8 cellular contexts compared by ENCODE assay signal in genomic region chr2:177147093-177147694, GRCh38.
A peak's percentile ranks its signal among the peaks of the same experiment; 100 is the strongest.
DNase-seq lines count a peak whose midpoint lies in the region; ATAC-seq and TF ChIP-seq lines count a peak whose summit lies in the region.

No MANE protein-coding gene starts in this region.

- ATAC-seq in GM21825 (IDR thresholded peaks at IDR 0.05; ENCODE audit: unreplicated experiment), result peak; percentile 39
- ATAC-seq in SK-N-SH treated with all-trans-retinoic acid at 6 μM for 48 hours, result peak; percentile 59

- TF ChIP-seq CTCF in fibroblast of lung (conservative IDR thresholded peaks at IDR 0.05 in 1 of 2, IDR thresholded peaks at IDR 0.05 in 1 of 2; ENCODE audit: low read depth in 1 of 2, low read length in 2 of 2), result peak; percentile 49 to 60
- peak; percentile 55 for TF ChIP-seq CTCF in parathyroid adenoma (IDR thresholded peaks at IDR 0.05)

- H3K27me3 Mint-ChIP-seq in activated CD4-positive, alpha-beta T cell treated with anti-CD3 and anti-CD28 coated beads, Interleukin-2, amount 10 ng/mL, durations not matched to agents 24 days and 14 days, result peaks cover 56% of the 10 kb centered on the region
- peaks cover 69% of the 10 kb centered on the region for H3K27me3 Mint-ChIP-seq in T-helper 2 cell treated with Interferon-gamma antibody and Interleukin-4, amounts not matched to agents 5 μg/mL and 100 μg/mL, for 36 hours (ENCODE audit: low read depth)

- no peak overlapping the region for H3K27ac ChIP-seq in fibroblast of lung (ENCODE audit: insufficient read depth, low read length)
- H3K27ac ChIP-seq in parathyroid adenoma, result no peak overlapping the region

- H3K4me1 Mint-ChIP-seq in activated CD4-positive, alpha-beta T cell treated with anti-CD3 and anti-CD28 coated beads, Interleukin-2, amount 10 ng/mL, durations not matched to agents 24 days and 14 days, result peaks cover 11% of the 10 kb centered on the region
- peaks cover 14% of the 10 kb centered on the region for H3K4me1 Mint-ChIP-seq in T-helper 2 cell treated with Interferon-gamma antibody and Interleukin-4, amounts not matched to agents 5 μg/mL and 100 μg/mL, for 36 hours (ENCODE audit: low read depth)

- no peaks in the 10 kb centered on the region for H3K9me3 Mint-ChIP-seq in activated CD4-positive, alpha-beta T cell treated with anti-CD3 and anti-CD28 coated beads, Interleukin-2, amount 10 ng/mL, durations not matched to agents 24 days and 14 days
- H3K9me3 Mint-ChIP-seq in T-helper 2 cell treated with Interferon-gamma antibody and Interleukin-4, amounts not matched to agents 5 μg/mL and 100 μg/mL, for 36 hours, result no peaks in the 10 kb centered on the region

- no peaks in the 10 kb centered on the region for H3K36me3 ChIP-seq in fibroblast of lung (ENCODE audit: control insufficient read depth, insufficient read depth, low read length)
- H3K36me3 ChIP-seq in parathyroid adenoma (ENCODE audit: control insufficient read depth, insufficient read depth, low read length), result no peaks in the 10 kb centered on the region

- no peaks in the 10 kb centered on the region for H4K20me1 ChIP-seq in fibroblast of lung (ENCODE audit: control insufficient read depth, extremely low read depth, insufficient read depth, low read length)

- H3K9me3 ChIP-seq in fibroblast of lung (ENCODE audit: control insufficient read depth, insufficient read depth, low read depth, low read length) (no peaks in the 10 kb centered on the region), parathyroid adenoma (ENCODE audit: control insufficient read depth, low read length) (no peaks in the 10 kb centered on the region)

- H3K4me1 ChIP-seq in fibroblast of lung (ENCODE audit: control insufficient read depth, extremely low read depth, insufficient read depth, low read length) (no peaks in the 10 kb centered on the region), parathyroid adenoma (peaks cover 6% of the 10 kb centered on the region)

- H2AFZ ChIP-seq in fibroblast of lung (ENCODE audit: low read length) (no peak overlapping the region), parathyroid adenoma (no peak overlapping the region)

- H3K27ac Mint-ChIP-seq in activated CD4-positive, alpha-beta T cell treated with anti-CD3 and anti-CD28 coated beads, Interleukin-2, amount 10 ng/mL, durations not matched to agents 24 days and 14 days, result no peak overlapping the region
- H3K27ac Mint-ChIP-seq in T-helper 2 cell treated with Interferon-gamma antibody and Interleukin-4, amounts not matched to agents 5 μg/mL and 100 μg/mL, for 36 hours, result no peak overlapping the region

- no peak overlapping the region for H3K4me3 Mint-ChIP-seq in activated CD4-positive, alpha-beta T cell treated with anti-CD3 and anti-CD28 coated beads, Interleukin-2, amount 10 ng/mL, durations not matched to agents 24 days and 14 days
- no peak overlapping the region for H3K4me3 Mint-ChIP-seq in T-helper 2 cell treated with Interferon-gamma antibody and Interleukin-4, amounts not matched to agents 5 μg/mL and 100 μg/mL, for 36 hours

- H3K27me3 ChIP-seq in fibroblast of lung (ENCODE audit: control insufficient read depth, insufficient read depth, low read length) (peaks cover 4% of the 10 kb centered on the region), parathyroid adenoma (ENCODE audit: control insufficient read depth, insufficient read depth, low read length) (peaks cover 4% of the 10 kb centered on the region)

- peak; percentile 79 for DNase-seq in activated CD4-positive, alpha-beta T cell treated with anti-CD3 and anti-CD28 coated beads, Interleukin-2, amount 10 ng/mL, durations not matched to agents 24 days and 14 days
- no peak for DNase-seq in activated CD4-positive, alpha-beta T cell treated with anti-CD3 and anti-CD28 coated beads, Interleukin-2, amount 50 U/mL, for 1 hour
- peak; percentile 41 for DNase-seq in NCI-H1105 (lab: John Stamatoyannopoulos, UW)
- peak; percentile 47 to 69 for DNase-seq in fibroblast of lung (ENCODE audit: low read depth in 2 of 2)
- DNase-seq in T-helper 2 cell treated with Interferon-gamma antibody and Interleukin-4, amounts not matched to agents 5 μg/mL and 100 μg/mL, for 36 hours (ENCODE audit: low spot score), result no peak

- H3K36me3 Mint-ChIP-seq in activated CD4-positive, alpha-beta T cell treated with anti-CD3 and anti-CD28 coated beads, Interleukin-2, amount 10 ng/mL, durations not matched to agents 24 days and 14 days (ENCODE audit: low read depth), result no peaks in the 10 kb centered on the region
- H3K36me3 Mint-ChIP-seq in T-helper 2 cell treated with Interferon-gamma antibody and Interleukin-4, amounts not matched to agents 5 μg/mL and 100 μg/mL, for 36 hours (ENCODE audit: low read depth), result no peaks in the 10 kb centered on the region

- intact Hi-C loops in activated CD4-positive, alpha-beta T cell treated with anti-CD3 and anti-CD28 coated beads, Interleukin-2, amount 10 ng/mL, durations not matched to agents 24 days and 14 days (cut with micrococcal nuclease), result loop anchor here (2.0 to 5.0 kb wide), 5 partner anchors 215 to 1005 kb away; no protein-coding TSS in a partner anchor

- H3K4me3 ChIP-seq in fibroblast of lung (replicated peaks in 1 of 4; ENCODE audit: control extremely low read depth in 1 of 4, insufficient read depth in 1 of 4, low read depth in 3 of 4, low read length in 4 of 4), result no peak overlapping the region
- no peak overlapping the region for H3K4me3 ChIP-seq in parathyroid adenoma (ENCODE audit: low read depth, low read length)

- H3K9ac ChIP-seq in fibroblast of lung (ENCODE audit: insufficient read depth, low read length) (no peak overlapping the region), parathyroid adenoma (no peak overlapping the region)

- H3K4me2 ChIP-seq in fibroblast of lung (ENCODE audit: extremely low read depth, insufficient read depth, low read length) (no peak overlapping the region), parathyroid adenoma (ENCODE audit: low read length) (no peak overlapping the region)

- H3K79me2 ChIP-seq in fibroblast of lung (ENCODE audit: control insufficient read depth, insufficient read depth, low read length) (no peaks in the 10 kb centered on the region), parathyroid adenoma (no peaks in the 10 kb centered on the region)

TF ChIP-seq in SK-N-SH treated with all-trans-retinoic acid at 6 μM for 48 hours, 23 proteins besides CTCF, POLR2A, EP300 and RAD21:
- TF ChIP-seq OSR1 (CRISPR knock-in tag; IDR thresholded peaks at IDR 0.05) (no peak), CSDC2 (CRISPR knock-in tag; IDR thresholded peaks at IDR 0.05) (no peak), SNAI2 (CRISPR knock-in tag; IDR thresholded peaks at IDR 0.05) (no peak), ZFP30 (CRISPR knock-in tag; IDR thresholded peaks at IDR 0.05) (no peak), TCF4 (CRISPR knock-in tag; IDR thresholded peaks at IDR 0.05; ENCODE audit: borderline replicate concordance) (no peak), BACH2 (CRISPR knock-in tag; IDR thresholded peaks at IDR 0.05; ENCODE audit: borderline replicate concordance) (no peak)

Comparison
In these comparisons a context has a peak if more than half of its experiments do, and no peak if none do; other contexts are left out.
1. DNase-seq: peak in activated CD4-positive, alpha-beta T cell treated with anti-CD3 and anti-CD28 coated beads, Interleukin-2, amount 10 ng/mL, durations not matched to agents 24 days and 14 days (single experiment), NCI-H1105 (single experiment) and fibroblast of lung (2 of 2); none in activated CD4-positive, alpha-beta T cell treated with anti-CD3 and anti-CD28 coated beads, Interleukin-2, amount 50 U/mL, for 1 hour (single experiment) and T-helper 2 cell treated with Interferon-gamma antibody and Interleukin-4, amounts not matched to agents 5 μg/mL and 100 μg/mL, for 36 hours (single experiment).